ENCODE assay signal across 8 cellular contexts in genomic region chr10:99430451-99431189, GRCh38.
DNase-seq lines count a peak whose midpoint lies in the region; ATAC-seq and FAIRE-seq lines count a peak whose summit lies in the region.

TSS of gene GOT1 (minus strand) at chr10:99430624. CDS start at chr10:99430565, 59 bp downstream.

- H3K27me3 Mint-ChIP-seq in effector memory CD8-positive, alpha-beta T cell, result no peaks in the 10 kb centered on the region

- peak within 1 kb of the TSS; percentile 88 to 92 for H3K27ac Mint-ChIP-seq in effector memory CD8-positive, alpha-beta T cell

- peaks cover 27 to 44% of the 10 kb centered on the region in 2 donors for H3K4me1 Mint-ChIP-seq in effector memory CD8-positive, alpha-beta T cell (ENCODE audit: low read depth in 2 of 2)

- peak; percentile 99 for FAIRE-seq in HTR-8/SVneo (lab: Jason Lieb, UNC)

- DNase-seq in COLO829 (ENCODE audit: low spot score), result peak; percentile 93
- DNase-seq in HTR-8/SVneo (ENCODE audit: insufficient read length, low spot score), result peak; percentile 99
- peak; percentile 97 for DNase-seq in NOMO-1 treated with dmso at 0.1 percent for 144 hours (lab: John Stamatoyannopoulos, UW; ENCODE audit: unreplicated experiment)
- DNase-seq in activated CD8-positive, alpha-beta memory T cell treated with anti-CD3 and anti-CD28 coated beads for 48 hours (ENCODE audit: low read depth in 2 of 3, low spot score in 2 of 3), result peak; percentile 73 to 84 (median 82)
- DNase-seq in effector memory CD8-positive, alpha-beta T cell, result peak; percentile 87 to 89 (median 88)
- peak; percentile 100 for DNase-seq in medulla oblongata (ENCODE audit: extremely low spot score)
- DNase-seq in stimulated activated CD8-positive, alpha-beta memory T cell treated with anti-CD3 and anti-CD28 coated beads, Interleukin-12 subunit alpha, Interleukin-12 subunit beta, amount 100 ng/mL, for 1 hour (ENCODE audit: low read depth), result peak; percentile 88

- peak; percentile 97 for ATAC-seq in GM21367 (IDR thresholded peaks at IDR 0.05; ENCODE audit: unreplicated experiment)
- ATAC-seq in effector memory CD8-positive, alpha-beta T cell (replicated peaks), result peak; percentile 90

- peaks cover 11% of the 10 kb centered on the region for H3K36me3 Mint-ChIP-seq in effector memory CD8-positive, alpha-beta T cell (ENCODE audit: insufficient read depth)

- H3K9me3 Mint-ChIP-seq in effector memory CD8-positive, alpha-beta T cell, result no peaks in the 10 kb centered on the region

- peak within 1 kb of the TSS; percentile 87 to 89 for H3K4me3 Mint-ChIP-seq in effector memory CD8-positive, alpha-beta T cell

Comparison
In these comparisons a context has a peak if more than half of its experiments do, and no peak if none do; other contexts are left out.
1. Peak in every context shown above with its lines: DNase-seq and ATAC-seq.